Comparison of ENCODE assay signal across 10 cellular contexts in the genomic region with DNA sequence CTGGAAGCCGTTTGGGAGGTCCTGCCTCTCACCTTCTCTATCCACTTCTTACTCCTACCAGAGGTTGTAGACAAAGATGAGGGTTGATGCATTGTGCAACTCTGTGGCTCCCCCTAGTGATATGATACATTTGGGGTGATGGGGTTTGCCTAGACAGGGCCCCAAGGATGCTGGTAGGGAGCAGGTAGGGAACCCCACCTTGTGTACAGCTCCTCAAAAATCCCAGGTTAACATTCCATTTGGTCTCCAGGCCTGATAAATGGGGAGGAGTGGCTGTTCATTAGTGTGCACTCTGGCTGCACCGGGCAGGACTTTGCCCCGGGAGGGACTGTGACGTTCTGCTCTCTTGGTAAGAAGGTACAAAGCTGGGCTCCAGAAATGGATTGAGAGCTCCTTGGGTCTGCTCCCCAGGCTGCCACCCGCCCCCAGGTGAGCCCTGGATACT. TPM values are rescaled to one million over a fixed set of nuclear protein-coding genes. Genes with fewer than 3 reads are reported as not detected.
A peak's percentile ranks its signal among the peaks of the same experiment; 100 is the strongest.
DNase-seq lines count a peak whose midpoint lies in the region; ATAC-seq and TF ChIP-seq lines count a peak whose summit lies in the region.
"Had no signal": no experiment of that assay in that cellular context is flagged by ENCODE, and none has a peak within 500 bp of the region (broad histone marks: within the 10 kb centered on the region; RNA-seq: fewer than 3 reads in every experiment).

No MANE protein-coding gene starts in this region.

- no peak overlapping the region for H2AK9ac ChIP-seq in IMR-90 (replicated peaks; ENCODE audit: low read depth, low read length, poor library complexity)

- H3K4me3 Mint-ChIP-seq in CD8-positive, alpha-beta memory T cell, result no peak overlapping the region
- no peak overlapping the region for H3K4me3 Mint-ChIP-seq in activated naive CD4-positive, alpha-beta T cell treated with anti-CD3 and anti-CD28 coated beads, Interleukin-2, amount 50 U/mL, for 24 hours
- H3K4me3 Mint-ChIP-seq: nephron progenitor cell had no signal

- no peaks in the 10 kb centered on the region for H3K36me3 Mint-ChIP-seq in CD8-positive, alpha-beta memory T cell
- H3K36me3 Mint-ChIP-seq in activated naive CD4-positive, alpha-beta T cell treated with anti-CD3 and anti-CD28 coated beads, Interleukin-2, amount 50 U/mL, for 24 hours, result peaks cover 1% of the 10 kb centered on the region

- H3K23ac ChIP-seq in IMR-90 (ENCODE audit: low read depth, low read length), result no peak overlapping the region

- H4K91ac ChIP-seq in IMR-90 (ENCODE audit: insufficient read depth, low read depth, low read length), result no peak overlapping the region

- POLR2A ChIA-PET in CD8-positive, alpha-beta memory T cell (lab: Charles Lee), result interaction anchor here (0.5 kb wide), 1 partner anchor 44 kb away, joined by 4 read pairs; no protein-coding TSS in a partner anchor
- POLR2A ChIA-PET in IMR-90 (lab: Charles Lee; ENCODE audit: unreplicated experiment), result no interaction called here

- H2BK20ac ChIP-seq in IMR-90 (ENCODE audit: low read depth, low read length), result no peak overlapping the region

- peaks cover 29 to 49% (median 32%) of the 10 kb centered on the region in 3 donors for H3K4me1 Mint-ChIP-seq in CD8-positive, alpha-beta memory T cell
- peaks cover 51% of the 10 kb centered on the region for H3K4me1 Mint-ChIP-seq in activated naive CD4-positive, alpha-beta T cell treated with anti-CD3 and anti-CD28 coated beads, Interleukin-2, amount 50 U/mL, for 24 hours
- H3K4me1 Mint-ChIP-seq: nephron progenitor cell had no signal

- no peak overlapping the region for H3K4me3 ChIP-seq in CD8-positive, alpha-beta memory T cell (ENCODE audit: low read length)
- H3K4me3 ChIP-seq in IMR-90 (ENCODE audit: insufficient read depth, low read depth, low read length) (no peak overlapping the region), lower lobe of right lung (no peak overlapping the region), aorta (ENCODE audit: low read length in 2 of 2) (no peak overlapping the region), prostate gland (no peak overlapping the region)

- no peak overlapping the region for H2BK5ac ChIP-seq in IMR-90 (ENCODE audit: low read depth, low read length, poor library complexity, severe bottlenecking)

- peak in 3 of 5 donors; percentile 15 to 33 (median 27) for DNase-seq in CD8-positive, alpha-beta memory T cell
- DNase-seq in IMR-90 (no peak), lower lobe of right lung (no peak), aorta (no peak), prostate gland (ENCODE audit: low spot score) (no peak)
- DNase-seq: nephron progenitor cell had no signal

- H3K14ac ChIP-seq in IMR-90 (replicated peaks; ENCODE audit: low read depth, low read length), result no peak overlapping the region

- H3K9ac ChIP-seq in IMR-90 (ENCODE audit: low read depth, low read length), result no peak overlapping the region

- H3K27me3 ChIP-seq in CD8-positive, alpha-beta memory T cell (ENCODE audit: insufficient read depth, low read length, poor library complexity, severe bottlenecking), result peaks cover 3% of the 10 kb centered on the region
- H3K27me3 ChIP-seq in IMR-90 (ENCODE audit: control insufficient read depth, insufficient read depth, low read length), result no peaks in the 10 kb centered on the region
- H3K27me3 ChIP-seq in lower lobe of right lung (ENCODE audit: low read depth), result peaks cover 53% of the 10 kb centered on the region
- H3K27me3 ChIP-seq in aorta (ENCODE audit: control insufficient read depth in 1 of 2, insufficient read depth in 2 of 2, low read length in 1 of 2), result no peaks in the 10 kb centered on the region
- no peaks in the 10 kb centered on the region for H3K27me3 ChIP-seq in prostate gland (replicated peaks; ENCODE audit: insufficient read depth)

- no peak overlapping the region for H3K4ac ChIP-seq in IMR-90 (ENCODE audit: low read depth, low read length)

- dilution Hi-C loops in IMR-90 (cut with HindIII; ENCODE audit: low sequenced_read_pairs, unreplicated experiment), result no loop called here

- no peak overlapping the region for H3K56ac ChIP-seq in IMR-90 (ENCODE audit: extremely low read depth, insufficient read depth, low read length)

- no peaks in the 10 kb centered on the region for H3K9me3 Mint-ChIP-seq in CD8-positive, alpha-beta memory T cell
- H3K9me3 Mint-ChIP-seq in activated naive CD4-positive, alpha-beta T cell treated with anti-CD3 and anti-CD28 coated beads, Interleukin-2, amount 50 U/mL, for 24 hours, result no peaks in the 10 kb centered on the region

- no peak overlapping the region for H3K27ac ChIP-seq in CD8-positive, alpha-beta memory T cell (ENCODE audit: low read depth, low read length)
- H3K27ac ChIP-seq in IMR-90 (ENCODE audit: insufficient read depth, low read length) (no peak overlapping the region), lower lobe of right lung (no peak overlapping the region), aorta (ENCODE audit: low read depth in 1 of 2, low read length in 2 of 2) (no peak overlapping the region), prostate gland (no peak overlapping the region)

- no peaks in the 10 kb centered on the region for H4K20me1 ChIP-seq in IMR-90 (ENCODE audit: insufficient read depth, low read length)

- no peak overlapping the region for H2BK120ac ChIP-seq in IMR-90 (ENCODE audit: low read depth, low read length)

- no TSS peak for BruUV-seq in IMR-90 (replicated peaks; lab: Mats Ljungman, UMichigan)

- intact Hi-C loops in IMR-90 (cut with micrococcal nuclease) (no loop called here), lower lobe of right lung (cut with DNase I) (no loop called here), aorta (cut with DNase I) (loop anchor here (2.0 kb wide), 1 partner anchor 100 kb away; no protein-coding TSS in a partner anchor), prostate gland (cut with DNase I) (no loop called here)

- H3K4me1 ChIP-seq in CD8-positive, alpha-beta memory T cell (ENCODE audit: insufficient read depth, low read length), result peaks cover 21% of the 10 kb centered on the region
- no peaks in the 10 kb centered on the region for H3K4me1 ChIP-seq in IMR-90 (ENCODE audit: control insufficient read depth, insufficient read depth, low read length)
- H3K4me1 ChIP-seq in lower lobe of right lung, result peaks cover 4% of the 10 kb centered on the region
- no peaks in the 10 kb centered on the region for H3K4me1 ChIP-seq in aorta (ENCODE audit: control insufficient read depth in 1 of 2, insufficient read depth in 2 of 2, low read length in 2 of 2)
- no peaks in the 10 kb centered on the region for H3K4me1 ChIP-seq in prostate gland (replicated peaks)

- no peaks in the 10 kb centered on the region for H3K9me1 ChIP-seq in IMR-90 (ENCODE audit: insufficient read depth, low read length)

- WGBS in IMR-90 (ENCODE audit: extremely low coverage in 2 of 2, insufficient read length in 1 of 2), 2 experiments, result 53% methylated on average over 3 of the region's 5 CpGs; no CpG with 5 or more reads in 1 of the 2 experiments
- WGBS in aorta, 2 donors, result 46 to 49% methylated on average over 5 of the region's 5 CpGs
- WGBS in prostate gland, result 55% methylated on average over 5 of the region's 5 CpGs

- peaks cover 5 to 24% of the 10 kb centered on the region in 2 donors for H3K27me3 Mint-ChIP-seq in CD8-positive, alpha-beta memory T cell
- H3K27me3 Mint-ChIP-seq in activated naive CD4-positive, alpha-beta T cell treated with anti-CD3 and anti-CD28 coated beads, Interleukin-2, amount 50 U/mL, for 24 hours, result no peaks in the 10 kb centered on the region

- H2BK15ac ChIP-seq in IMR-90 (ENCODE audit: low read depth, low read length), result no peak overlapping the region

- TF ChIP-seq POLR2A in IMR-90 (IDR thresholded peaks at IDR 0.05; ENCODE audit: low read depth, low read length) (no peak), prostate gland (IDR thresholded peaks at IDR 0.05) (no peak)

- H3K36me3 ChIP-seq in CD8-positive, alpha-beta memory T cell (ENCODE audit: insufficient read depth, low read length), result no peaks in the 10 kb centered on the region
- H3K36me3 ChIP-seq in IMR-90 (ENCODE audit: control insufficient read depth, insufficient read depth, low read length) (no peaks in the 10 kb centered on the region), lower lobe of right lung (no peaks in the 10 kb centered on the region), aorta (ENCODE audit: control insufficient read depth in 1 of 2, insufficient read depth in 2 of 2, low read length in 1 of 2) (no peaks in the 10 kb centered on the region), prostate gland (no peaks in the 10 kb centered on the region)

- H4K5ac ChIP-seq in IMR-90 (ENCODE audit: low read depth, low read length), result no peak overlapping the region

- no peak overlapping the region for H3K18ac ChIP-seq in IMR-90 (ENCODE audit: low read depth, low read length)

- H2AFZ ChIP-seq in IMR-90 (replicated peaks; ENCODE audit: low read length, poor library complexity), result no peak overlapping the region

- no peak overlapping the region for H3K4me2 ChIP-seq in IMR-90 (ENCODE audit: low read depth, low read length)

- H3K79me1 ChIP-seq in IMR-90 (ENCODE audit: low read depth in 1 of 2, low read length in 2 of 2), result no peaks in the 10 kb centered on the region

- TF ChIP-seq CTCF in IMR-90 (conservative IDR thresholded peaks at IDR 0.05; ENCODE audit: low read depth, low read length) (peak; percentile 27), lower lobe of right lung (IDR thresholded peaks at IDR 0.05) (peak; percentile 35), prostate gland (IDR thresholded peaks at IDR 0.05) (peak in 2 of 4 experiments; percentile 25 to 42)

- CTCF ChIA-PET in CD8-positive, alpha-beta memory T cell (lab: Charles Lee), result interaction anchor here (0.8 to 7.4 kb wide), 8 partner anchors 17 to 101 kb away, joined by 3 to 48 read pairs (median 4); a partner anchor contains a TSS
- CTCF ChIA-PET in IMR-90 (lab: Yijun Ruan, JAX), result interaction anchor here (1.1 kb wide), 1 partner anchor 242 kb away, joined by 3 read pairs; no protein-coding TSS in a partner anchor

- no peak overlapping the region for H2AK5ac ChIP-seq in IMR-90 (ENCODE audit: low read depth, low read length)

- TF ChIP-seq RAD21 in IMR-90 (IDR thresholded peaks at IDR 0.05; ENCODE audit: low read length), result peak; percentile 9; the same call in 1 of the 2 replicates

- no peaks in the 10 kb centered on the region for H3K9me3 ChIP-seq in CD8-positive, alpha-beta memory T cell (ENCODE audit: low read length)
- peaks cover 5% of the 10 kb centered on the region for H3K9me3 ChIP-seq in IMR-90 (ENCODE audit: control insufficient read depth, insufficient read depth, low read length)
- H3K9me3 ChIP-seq in lower lobe of right lung, result no peaks in the 10 kb centered on the region
- H3K9me3 ChIP-seq in aorta (ENCODE audit: control insufficient read depth, low read length), result peaks cover 1% of the 10 kb centered on the region
- H3K9me3 ChIP-seq in prostate gland, result no peaks in the 10 kb centered on the region

- H4K8ac ChIP-seq in IMR-90 (ENCODE audit: low read depth in 2 of 2, low read length in 2 of 2), result no peak overlapping the region

- ATAC-seq in IMR-90 (ENCODE audit: low read depth) (no peak), lower lobe of right lung (peak; percentile 61), HG02610 (IDR thresholded peaks at IDR 0.05; ENCODE audit: unreplicated experiment) (no peak), aorta (ENCODE audit: low FRiP score) (no peak), HG03159 (IDR thresholded peaks at IDR 0.05; ENCODE audit: unreplicated experiment) (no peak)

- peak overlapping the region in 4 of 8 donors; percentile 14 to 82 (median 46) for H3K27ac Mint-ChIP-seq in CD8-positive, alpha-beta memory T cell
- H3K27ac Mint-ChIP-seq in activated naive CD4-positive, alpha-beta T cell treated with anti-CD3 and anti-CD28 coated beads, Interleukin-2, amount 50 U/mL, for 24 hours, result peak overlapping the region; percentile 17
- H3K27ac Mint-ChIP-seq: nephron progenitor cell had no signal

- in situ Hi-C loops in IMR-90 (cut with MboI; ENCODE audit: low sequenced_read_pairs), result no loop called here

RNA-seq across cellular contexts. Expression of a gene that starts 19.2 kb away (rescaled TPM):
- total RNA-seq in CD8-positive, alpha-beta memory T cell, result not detected
- polyA plus RNA-seq in CD8-positive, alpha-beta memory T cell, result not detected
- total RNA-seq in IMR-90 (2012; rRNA removed) (not detected in 2 replicates), lower lobe of right lung (3.0 TPM), aorta (under 1 TPM; 0.16 to 0.69 TPM), prostate gland (1 to 10 TPM; 1.0 to 3.0 TPM)
- polyA plus RNA-seq in IMR-90 (2012; rRNA removed) (not detected in 2 replicates), aorta (1 to 10 TPM in 1 of 2 donors, under 1 TPM in 1; 0.15 to 1.1 TPM)
- not detected in 2 replicates for polyA plus RNA-seq in IMR-90 (2012; cell fraction: cytosol; rRNA removed)
- not detected in 2 replicates for polyA plus RNA-seq in IMR-90 (2012; cell fraction: nucleus; rRNA removed; ENCODE audit: low replicate concordance)

RNA-seq across cellular contexts. Expression of a gene that starts 21.6 kb away (rescaled TPM):
- 1 to 10 TPM; 2.4 to 2.9 TPM for total RNA-seq in CD8-positive, alpha-beta memory T cell
- polyA plus RNA-seq in CD8-positive, alpha-beta memory T cell, result 1.1 TPM
- total RNA-seq in IMR-90 (2012; rRNA removed), result not detected in 2 replicates
- polyA plus RNA-seq in IMR-90 (2012; rRNA removed), result not detected in 2 replicates
- not detected in 2 replicates for polyA plus RNA-seq in IMR-90 (2012; cell fraction: cytosol; rRNA removed)
- polyA plus RNA-seq in IMR-90 (2012; cell fraction: nucleus; rRNA removed; ENCODE audit: low replicate concordance), result not detected in 2 replicates
- 17.4 TPM for total RNA-seq in lower lobe of right lung
- total RNA-seq in aorta, result 1 to 10 TPM; 4.0 to 4.6 TPM
- polyA plus RNA-seq in aorta, result 1 to 10 TPM; 1.2 to 4.6 TPM
- 1 to 10 TPM; 7.1 to 7.5 TPM for total RNA-seq in prostate gland

RNA-seq across cellular contexts. Expression of a gene that starts 39.3 kb away (rescaled TPM):
- total RNA-seq in CD8-positive, alpha-beta memory T cell, result not detected
- polyA plus RNA-seq in CD8-positive, alpha-beta memory T cell, result not detected
- total RNA-seq in IMR-90 (2012; rRNA removed), result not detected in 2 replicates
- not detected in 2 replicates for polyA plus RNA-seq in IMR-90 (2012; rRNA removed)
- polyA plus RNA-seq in IMR-90 (2012; cell fraction: cytosol; rRNA removed), result not detected in 2 replicates
- polyA plus RNA-seq in IMR-90 (2012; cell fraction: nucleus; rRNA removed; ENCODE audit: low replicate concordance), result not detected in 2 replicates
- not detected for total RNA-seq in lower lobe of right lung
- total RNA-seq in aorta, result not detected
- polyA plus RNA-seq in aorta, result under 1 TPM in 1 of 2 donors, not detected in 1; 0.63 TPM
- not detected for total RNA-seq in prostate gland
- total RNA-seq: temporal lobe had no signal

RNA-seq across cellular contexts. Expression of a gene that starts 48.7 kb away (rescaled TPM):
- total RNA-seq in CD8-positive, alpha-beta memory T cell, result not detected
- not detected for polyA plus RNA-seq in CD8-positive, alpha-beta memory T cell
- not detected in 2 replicates for total RNA-seq in IMR-90 (2012; rRNA removed)
- not detected in 2 replicates for polyA plus RNA-seq in IMR-90 (2012; rRNA removed)
- not detected in 2 replicates for polyA plus RNA-seq in IMR-90 (2012; cell fraction: cytosol; rRNA removed)
- polyA plus RNA-seq in IMR-90 (2012; cell fraction: nucleus; rRNA removed; ENCODE audit: low replicate concordance), result not detected in 2 replicates
- not detected for total RNA-seq in lower lobe of right lung
- not detected for total RNA-seq in aorta
- polyA plus RNA-seq in aorta, result not detected
- total RNA-seq in prostate gland, result 10 to 100 TPM in 1 of 2 donors, not detected in 1; 16.0 TPM
- total RNA-seq: temporal lobe had no signal

RNA-seq across cellular contexts. Expression of a gene that starts 51.3 kb away (rescaled TPM):
- total RNA-seq in CD8-positive, alpha-beta memory T cell, result under 1 TPM; 0.66 to 0.93 TPM
- polyA plus RNA-seq in CD8-positive, alpha-beta memory T cell, result 0.38 TPM
- total RNA-seq in IMR-90 (2012; rRNA removed) (not detected in 2 replicates), lower lobe of right lung (not detected), aorta (not detected), prostate gland (not detected)
- polyA plus RNA-seq in IMR-90 (2012; rRNA removed) (not detected in 2 replicates), aorta (not detected)
- not detected in 2 replicates for polyA plus RNA-seq in IMR-90 (2012; cell fraction: cytosol; rRNA removed)
- polyA plus RNA-seq in IMR-90 (2012; cell fraction: nucleus; rRNA removed; ENCODE audit: low replicate concordance), result not detected in 2 replicates
- total RNA-seq: temporal lobe had no signal

Comparison
In these comparisons a context has a peak if more than half of its experiments do, and no peak if none do; other contexts are left out.
1. DNase-seq: peak in CD8-positive, alpha-beta memory T cell (3 of 5); none in IMR-90 (single experiment), lower lobe of right lung (single experiment), aorta (0 of 2) and prostate gland (single experiment).
2. ATAC-seq: peak in lower lobe of right lung (2 of 2); none in IMR-90 (single experiment), HG02610 (single experiment), aorta (single experiment) and HG03159 (single experiment).
3. intact Hi-C loops: an anchor here in aorta (2.0 kb wide); none called in IMR-90, lower lobe of right lung and prostate gland.